In the genomic region with DNA sequence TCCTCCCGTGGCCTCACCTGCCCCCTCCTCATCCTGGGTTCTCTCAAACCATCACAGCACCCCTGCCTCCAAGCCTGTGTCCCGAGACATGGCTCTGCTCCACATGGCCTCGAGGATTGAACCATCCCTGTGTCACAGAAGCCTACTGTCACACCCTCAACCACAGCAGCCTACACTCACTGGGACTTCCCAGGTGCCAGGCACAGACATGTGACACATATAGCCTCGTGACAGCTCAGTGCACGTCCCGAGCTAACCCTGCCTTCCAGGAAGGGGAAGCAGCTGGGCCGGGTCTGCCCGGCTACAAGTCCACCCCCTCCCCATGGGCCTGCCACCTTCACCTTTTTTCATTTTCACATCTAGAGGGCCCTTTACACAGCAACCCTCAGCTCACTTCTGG, we compare ENCODE assay signal across 1 cellular context.
TF ChIP-seq lines count a peak whose summit lies in the region.

No MANE protein-coding gene starts in this region.

TF ChIP-seq in K562, 482 proteins besides CTCF, POLR2A, EP300 and RAD21:
- TF ChIP-seq HNRNPL (IDR thresholded peaks at IDR 0.05; ENCODE audit: low read depth, low read length) = no peak
- TF ChIP-seq ZNF324 (CRISPR knock-in tag; IDR thresholded peaks at IDR 0.05) = peak; percentile 46
